In the genomic region with DNA sequence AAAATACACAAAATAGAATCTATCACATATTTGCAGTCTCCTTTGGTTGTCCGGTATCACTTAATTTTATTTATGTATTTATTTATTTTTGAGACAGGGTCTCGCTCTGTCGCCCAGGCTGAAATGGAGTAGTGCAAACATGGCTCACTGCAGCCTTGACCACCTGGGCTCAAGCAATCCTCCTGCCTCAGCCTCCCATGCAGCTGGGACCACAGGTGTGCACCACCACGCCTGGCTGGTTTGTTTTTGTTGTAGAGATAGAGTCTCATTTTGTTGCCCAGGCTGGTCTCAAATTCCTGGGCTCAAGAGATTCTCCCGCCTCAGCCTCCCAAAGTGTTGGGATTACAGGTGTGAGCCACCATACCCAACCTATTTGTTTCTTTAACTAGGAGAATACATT, we compare ENCODE assay signal across 23 cellular contexts.
"Had no signal": no experiment of that assay in that cellular context is flagged by ENCODE, and none has a peak within 500 bp of the region (broad histone marks: within the 10 kb centered on the region; RNA-seq: fewer than 3 reads in every experiment).

No MANE protein-coding gene starts in this region.

- H3K4me3 Mint-ChIP-seq: naive thymus-derived CD4-positive, alpha-beta T cell; nephron progenitor cell; stimulated activated effector memory CD8-positive, alpha-beta T cell treated with anti-CD3 and anti-CD28 coated beads, Interleukin-12 subunit alpha, Interleukin-12 subunit beta, amount 100 ng/mL, for 72 hours had no signal

- DNase-seq: effector memory CD4-positive, alpha-beta T cell; gastrocnemius medialis; heart right ventricle; hypothalamus; islet precursor cell; left ventricle myocardium superior; mesenchymal stem cell; naive thymus-derived CD4-positive, alpha-beta T cell; nephron progenitor cell; psoas muscle; retina; right lobe of liver; stimulated activated CD4-positive, alpha-beta T cell treated with anti-CD3 and anti-CD28 coated beads, Interleukin-4, amount 100 ng/mL, for 1 hour; stimulated activated CD8-positive, alpha-beta memory T cell treated with anti-CD3 and anti-CD28 coated beads, Interleukin-4, amount 100 ng/mL, for 48 hours; stomach; substantia nigra; transverse colon; uterus had no signal

- H3K27me3 Mint-ChIP-seq: naive thymus-derived CD4-positive, alpha-beta T cell had no signal

- H3K4me1 ChIP-seq: psoas muscle, right lobe of liver, uterus had no signal

- H3K9me3 Mint-ChIP-seq: naive thymus-derived CD4-positive, alpha-beta T cell; nephron progenitor cell; stimulated activated effector memory CD8-positive, alpha-beta T cell treated with anti-CD3 and anti-CD28 coated beads, Interleukin-12 subunit alpha, Interleukin-12 subunit beta, amount 100 ng/mL, for 72 hours had no signal

- ATAC-seq: gastrocnemius medialis; heart right ventricle; left ventricle myocardium superior; naive thymus-derived CD4-positive, alpha-beta T cell; psoas muscle; right lobe of liver; stimulated activated effector memory CD8-positive, alpha-beta T cell treated with anti-CD3 and anti-CD28 coated beads, Interleukin-12 subunit alpha, Interleukin-12 subunit beta, amount 100 ng/mL, for 72 hours had no signal

- H3K36me3 ChIP-seq: gastrocnemius medialis, thoracic aorta, uterus had no signal

- H3K27ac Mint-ChIP-seq: naive thymus-derived CD4-positive, alpha-beta T cell; stimulated activated effector memory CD8-positive, alpha-beta T cell treated with anti-CD3 and anti-CD28 coated beads, Interleukin-12 subunit alpha, Interleukin-12 subunit beta, amount 100 ng/mL, for 72 hours had no signal

- H3K9me3 ChIP-seq: esophagus muscularis mucosa, gastrocnemius medialis, heart right ventricle, psoas muscle, right lobe of liver, stomach, thoracic aorta, transverse colon, uterus had no signal

- H3K4me1 Mint-ChIP-seq: nephron progenitor cell had no signal

- H3K4me3 ChIP-seq: esophagus muscularis mucosa, gastrocnemius medialis, heart right ventricle, lung, psoas muscle, right lobe of liver, stomach, thoracic aorta, transverse colon, uterus had no signal

- H3K27me3 ChIP-seq: esophagus muscularis mucosa, gastrocnemius medialis, heart right ventricle, right lobe of liver, stomach, transverse colon, uterus had no signal

- H3K27ac ChIP-seq: epithelial cell of prostate, esophagus muscularis mucosa, gastrocnemius medialis, heart right ventricle, psoas muscle, right lobe of liver, stomach, thoracic aorta, transverse colon, uterus had no signal
